Comparison of ENCODE assay signal across 11 cellular contexts in the genomic region with DNA sequence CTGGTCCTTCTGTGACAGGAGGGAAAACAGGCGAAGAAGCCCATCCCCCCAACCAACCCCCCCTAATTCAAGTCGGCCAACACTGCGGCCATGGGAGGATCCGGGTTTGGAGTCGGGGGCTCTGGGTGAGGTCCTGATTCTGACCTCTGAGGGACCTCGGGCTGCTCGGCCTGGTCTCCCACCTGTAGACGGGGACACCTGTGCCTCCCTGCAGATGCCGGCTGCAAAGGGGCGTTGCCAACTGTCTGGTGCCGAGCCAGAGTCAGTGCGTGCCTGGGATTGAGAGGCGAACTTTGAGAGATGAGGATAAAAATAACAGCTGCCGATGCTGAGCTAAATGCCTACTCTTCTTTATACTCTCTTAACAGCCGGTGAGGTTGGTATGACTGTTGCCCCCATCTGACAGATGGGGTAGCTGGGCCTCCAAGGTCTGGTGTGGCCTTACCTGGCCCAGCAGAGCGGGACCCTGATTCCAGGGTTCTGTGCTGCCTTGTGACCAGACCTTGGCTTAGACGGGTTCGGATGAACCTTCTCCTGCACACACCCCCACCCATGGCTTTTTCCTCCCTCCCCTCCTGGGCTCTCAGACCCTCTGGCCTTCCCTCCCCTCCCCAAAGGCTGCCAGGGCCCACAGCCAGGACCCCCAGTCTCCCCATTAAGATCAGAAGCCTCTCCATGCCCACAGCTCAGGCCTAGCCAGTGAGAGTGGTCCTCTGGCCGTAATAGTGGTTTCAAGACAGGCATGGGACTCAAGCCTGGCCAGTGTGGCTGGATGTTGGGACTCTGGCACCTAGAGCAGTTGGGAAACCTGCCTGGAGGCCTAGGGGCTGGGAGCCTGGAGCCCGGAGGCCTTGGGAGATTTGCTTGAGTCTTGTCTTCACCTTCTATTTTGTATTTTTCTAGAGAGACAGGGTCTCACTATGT. TPM values are rescaled to one million over a fixed set of nuclear protein-coding genes. Genes with fewer than 3 reads are reported as not detected.
A peak's percentile ranks its signal among the peaks of the same experiment; 100 is the strongest.
DNase-seq lines count a peak whose midpoint lies in the region; ATAC-seq, FAIRE-seq and TF ChIP-seq lines count a peak whose summit lies in the region.
"Had no signal": no experiment of that assay in that cellular context is flagged by ENCODE, and none has a peak within 500 bp of the region (broad histone marks: within the 10 kb centered on the region; RNA-seq: fewer than 3 reads in every experiment).

No MANE protein-coding gene starts in this region.

- H3K36me3 ChIP-seq in Karpas-422 (ENCODE audit: insufficient read depth, low read length) (no peaks in the 10 kb centered on the region), keratinocyte (ENCODE audit: control insufficient read depth in 2 of 2, extremely low read depth in 1 of 2, insufficient read depth in 2 of 2, low read length in 2 of 2) (no peaks in the 10 kb centered on the region), transverse colon (no peaks in the 10 kb centered on the region)
- H3K36me3 ChIP-seq: HAP-1 had no signal

- H3K4me1 Mint-ChIP-seq in activated CD8-positive, alpha-beta memory T cell treated with anti-CD3 and anti-CD28 coated beads, Interleukin-2, amount 10 ng/mL, durations not matched to agents 7 days and 5 days = peaks cover 4% of the 10 kb centered on the region

- CTCF ChIA-PET in activated CD8-positive, alpha-beta memory T cell treated with anti-CD3 and anti-CD28 coated beads, Interleukin-2, amount 10 ng/mL, durations not matched to agents 7 days and 5 days (lab: Charles Lee) = interaction anchor here (0.7 to 2.9 kb wide), 12 partner anchors 12 to 595 kb away, joined by 3 to 18 read pairs (median 3); no protein-coding TSS in a partner anchor

- no peaks in the 10 kb centered on the region for H3K9me2 ChIP-seq in Karpas-422 (replicated peaks; ENCODE audit: insufficient read depth, low read length)

- no peaks in the 10 kb centered on the region for H3K36me3 Mint-ChIP-seq in activated CD8-positive, alpha-beta memory T cell treated with anti-CD3 and anti-CD28 coated beads, Interleukin-2, amount 10 ng/mL, durations not matched to agents 7 days and 5 days

- in situ Hi-C loops in transverse colon (cut with MboI; ENCODE audit: low pct_ligation_motif_present in 1 of 4, low pct_unique_long_range_greater_than_20kb in 1 of 4, low sequenced_read_pairs in 3 of 4) = loop anchor here in 1 of 4 donors (25.0 kb wide), 1 partner anchor 101 kb away; the partner anchor contains the start of gene CSNK1E

- WGBS in transverse colon (ENCODE audit: low coverage in 1 of 2), 2 donors = 36% methylated on average over 20 of the region's 20 CpGs; no CpG with 5 or more reads in 1 of the 2 donors

- no peaks in the 10 kb centered on the region for H3K27me3 ChIP-seq in Karpas-422 (ENCODE audit: low read length)
- peaks cover 5% of the 10 kb centered on the region for H3K27me3 ChIP-seq in keratinocyte (ENCODE audit: control insufficient read depth, extremely low read depth, insufficient read depth, low read length)
- H3K27me3 ChIP-seq in transverse colon = no peaks in the 10 kb centered on the region

- ATAC-seq in activated CD8-positive, alpha-beta memory T cell treated with anti-CD3 and anti-CD28 coated beads, Interleukin-2, amount 10 ng/mL, durations not matched to agents 7 days and 5 days = no peak
- ATAC-seq in HG03025 (IDR thresholded peaks at IDR 0.05; ENCODE audit: low FRiP score, unreplicated experiment) = no peak

- no peaks in the 10 kb centered on the region for H3K9me1 ChIP-seq in keratinocyte (ENCODE audit: control insufficient read depth, extremely low read depth, insufficient read depth, low read length)

- DNase-seq in Karpas-422 (peak; percentile 35), keratinocyte (ENCODE audit: low read depth, low spot score) (no peak), transverse colon (peak; percentile 46), SIG-M5 (lab: John Stamatoyannopoulos, UW) (no peak), H4 (ENCODE audit: low spot score) (no peak)
- DNase-seq in activated CD8-positive, alpha-beta memory T cell treated with anti-CD3 and anti-CD28 coated beads, Interleukin-2, amount 10 ng/mL, durations not matched to agents 7 days and 5 days = peak; percentile 38

- H3K79me2 ChIP-seq in Karpas-422 (ENCODE audit: low read length) (no peaks in the 10 kb centered on the region), keratinocyte (ENCODE audit: control insufficient read depth, insufficient read depth, low read length) (no peaks in the 10 kb centered on the region)

- no peaks in the 10 kb centered on the region for H3K4me1 ChIP-seq in Karpas-422 (ENCODE audit: low read length)
- H3K4me1 ChIP-seq in keratinocyte (ENCODE audit: control insufficient read depth, extremely low read depth, insufficient read depth, low read length) = peaks cover 3% of the 10 kb centered on the region
- H3K4me1 ChIP-seq in transverse colon = peaks cover 8 to 11% (median 10%) of the 10 kb centered on the region in 4 donors

- no peak overlapping the region for H3K27ac Mint-ChIP-seq in activated CD8-positive, alpha-beta memory T cell treated with anti-CD3 and anti-CD28 coated beads, Interleukin-2, amount 10 ng/mL, durations not matched to agents 7 days and 5 days

- H3K9me3 ChIP-seq in Karpas-422 (ENCODE audit: low read length) (no peaks in the 10 kb centered on the region), keratinocyte (ENCODE audit: control insufficient read depth, low read depth, low read length) (no peaks in the 10 kb centered on the region), transverse colon (no peaks in the 10 kb centered on the region)

- H3K27me3 Mint-ChIP-seq in activated CD8-positive, alpha-beta memory T cell treated with anti-CD3 and anti-CD28 coated beads, Interleukin-2, amount 10 ng/mL, durations not matched to agents 7 days and 5 days = no peaks in the 10 kb centered on the region

- H4K20me1 ChIP-seq in Karpas-422 (ENCODE audit: insufficient read depth, low read depth, low read length) = no peaks in the 10 kb centered on the region
- H4K20me1 ChIP-seq in keratinocyte (ENCODE audit: control insufficient read depth, extremely low read depth, insufficient read depth, low read length) = no peaks in the 10 kb centered on the region

- H3K27ac ChIP-seq in Karpas-422 (ENCODE audit: low read length) (no peak overlapping the region), keratinocyte (ENCODE audit: control insufficient read depth, insufficient read depth, low read length) (no peak overlapping the region), transverse colon (no peak overlapping the region)

- no peak for FAIRE-seq in keratinocyte (lab: Jason Lieb, UNC)
- FAIRE-seq: colon had no signal

- intact Hi-C loops in transverse colon (cut with DNase I; ENCODE audit: low total_unique reads) = no loop called here

- no peaks in the 10 kb centered on the region for H3K9me3 Mint-ChIP-seq in activated CD8-positive, alpha-beta memory T cell treated with anti-CD3 and anti-CD28 coated beads, Interleukin-2, amount 10 ng/mL, durations not matched to agents 7 days and 5 days (ENCODE audit: low read depth)

- H2AFZ ChIP-seq in Karpas-422 (ENCODE audit: low read length) (no peak overlapping the region), keratinocyte (ENCODE audit: control insufficient read depth, low read length) (no peak overlapping the region)

- no peak overlapping the region for H3K4me3 Mint-ChIP-seq in activated CD8-positive, alpha-beta memory T cell treated with anti-CD3 and anti-CD28 coated beads, Interleukin-2, amount 10 ng/mL, durations not matched to agents 7 days and 5 days

- dilution Hi-C loops in keratinocyte (cut with MboI; ENCODE audit: extremely low pct_ligation_motif_present, low sequenced_read_pairs) = no loop called here

- H3K4me2 ChIP-seq in Karpas-422 (ENCODE audit: low read depth, low read length, poor library complexity, severe bottlenecking) (no peak overlapping the region), keratinocyte (ENCODE audit: control insufficient read depth, extremely low read depth, insufficient read depth, low read depth, low read length) (peak overlapping the region; percentile 56)

- H3K4me3 ChIP-seq in Karpas-422 (ENCODE audit: low read length) (no peak overlapping the region), keratinocyte (ENCODE audit: control insufficient read depth in 2 of 3, extremely low read depth in 1 of 3, insufficient read depth in 2 of 3, low read depth in 1 of 3, low read length in 3 of 3) (no peak overlapping the region), transverse colon (peak overlapping the region in 2 of 4 donors; percentile 23 to 32)

- TF ChIP-seq CTCF in keratinocyte (optimal IDR thresholded peaks at IDR 0.05 in 1 of 3, IDR thresholded peaks at IDR 0.05 in 1 of 3, conservative IDR thresholded peaks at IDR 0.05 in 1 of 3; ENCODE audit: extremely low read depth in 1 of 3, insufficient read depth in 2 of 3, low read length in 3 of 3) (no peak), transverse colon (IDR thresholded peaks at IDR 0.05) (peak in 1 of 5 experiments; percentile 10)

- no peak for TF ChIP-seq POLR2A in transverse colon (IDR thresholded peaks at IDR 0.05)

- H3K9ac ChIP-seq in Karpas-422 (ENCODE audit: low read length) = no peak overlapping the region
- no peak overlapping the region for H3K9ac ChIP-seq in keratinocyte (ENCODE audit: control insufficient read depth, extremely low read depth, insufficient read depth, low read length)

- TF ChIP-seq EP300 in transverse colon (IDR thresholded peaks at IDR 0.05; ENCODE audit: low read depth) = no peak

RNA-seq across cellular contexts. Expression of gene KCNJ4, which starts 41.7 kb away (rescaled TPM):
- not detected in 2 replicates for total RNA-seq in Karpas-422 (2014; rRNA removed; shearing (Covaris generic); ENCODE audit: low replicate concordance)
- not detected for total RNA-seq in activated CD8-positive, alpha-beta memory T cell treated with anti-CD3 and anti-CD28 coated beads, Interleukin-2, amount 10 ng/mL, durations not matched to agents 7 days and 5 days
- polyA plus RNA-seq in keratinocyte = not detected in 3 replicates
- not detected for polyA plus RNA-seq in keratinocyte (2011; ENCODE audit: low read depth)
- 0.08 TPM in 1 of 2 replicates, not detected in the other for polyA plus RNA-seq in keratinocyte (2011; cell fraction: cytosol; rRNA removed)
- 0.05 and 0.08 TPM in 2 replicates for polyA plus RNA-seq in keratinocyte (2011; cell fraction: nucleus; rRNA removed)
- polyA plus RNA-seq in keratinocyte (2012; ENCODE audit: low replicate concordance) = 0.10 TPM in 1 of 2 replicates, not detected in the other
- polyA minus RNA-seq in keratinocyte = not detected in 3 replicates
- not detected for polyA minus RNA-seq in keratinocyte (2011; cell fraction: cytosol; rRNA and poly(A)+ RNA removed)
- not detected in 2 replicates for polyA minus RNA-seq in keratinocyte (2011; cell fraction: nucleus; rRNA and poly(A)+ RNA removed)
- total RNA-seq in transverse colon = not detected
- 0.60 and 1.1 TPM in 2 replicates for total RNA-seq in H4 (2014; rRNA removed; shearing (Covaris generic))
- total RNA-seq: kidney epithelial cell, urinary bladder had no signal
- polyA plus RNA-seq: urinary bladder had no signal

RNA-seq across cellular contexts. Expression of gene KDELR3, which starts 54.5 kb away (rescaled TPM):
- not detected in 2 replicates for total RNA-seq in Karpas-422 (2014; rRNA removed; shearing (Covaris generic); ENCODE audit: low replicate concordance)
- 1 to 10 TPM in 1 of 2 experiments, under 1 TPM in 1; 0.23 to 1.2 TPM for total RNA-seq in activated CD8-positive, alpha-beta memory T cell treated with anti-CD3 and anti-CD28 coated beads, Interleukin-2, amount 10 ng/mL, durations not matched to agents 7 days and 5 days
- 8.3 to 11.9 TPM (median 10.1 TPM) in 3 replicates for polyA plus RNA-seq in keratinocyte
- polyA plus RNA-seq in keratinocyte (2011; ENCODE audit: low read depth) = not detected
- 10.5 and 14.4 TPM in 2 replicates for polyA plus RNA-seq in keratinocyte (2011; cell fraction: cytosol; rRNA removed)
- 6.5 and 8.1 TPM in 2 replicates for polyA plus RNA-seq in keratinocyte (2011; cell fraction: nucleus; rRNA removed)
- 1.5 and 9.2 TPM in 2 replicates for polyA plus RNA-seq in keratinocyte (2012; ENCODE audit: low replicate concordance)
- 4.6 to 10.5 TPM (median 8.1 TPM) in 3 replicates for polyA minus RNA-seq in keratinocyte
- polyA minus RNA-seq in keratinocyte (2011; cell fraction: cytosol; rRNA and poly(A)+ RNA removed) = 3.3 TPM
- polyA minus RNA-seq in keratinocyte (2011; cell fraction: nucleus; rRNA and poly(A)+ RNA removed) = 2.6 and 3.5 TPM in 2 replicates
- total RNA-seq in transverse colon = 10 to 100 TPM in 1 of 4 donors, 1 to 10 TPM in 2, not detected in 1; 5.6 to 12.5 (median 8.7) TPM
- total RNA-seq in H4 (2014; rRNA removed; shearing (Covaris generic)) = 52.2 and 72.8 TPM in 2 replicates

Comparison
In these comparisons a context has a peak if more than half of its experiments do, and no peak if none do; other contexts are left out.
1. DNase-seq: peak in Karpas-422 (single experiment), activated CD8-positive, alpha-beta memory T cell treated with anti-CD3 and anti-CD28 coated beads, Interleukin-2, amount 10 ng/mL, durations not matched to agents 7 days and 5 days (single experiment) and transverse colon (single experiment); none in keratinocyte (single experiment), SIG-M5 (single experiment) and H4 (single experiment).